In the genomic region with DNA sequence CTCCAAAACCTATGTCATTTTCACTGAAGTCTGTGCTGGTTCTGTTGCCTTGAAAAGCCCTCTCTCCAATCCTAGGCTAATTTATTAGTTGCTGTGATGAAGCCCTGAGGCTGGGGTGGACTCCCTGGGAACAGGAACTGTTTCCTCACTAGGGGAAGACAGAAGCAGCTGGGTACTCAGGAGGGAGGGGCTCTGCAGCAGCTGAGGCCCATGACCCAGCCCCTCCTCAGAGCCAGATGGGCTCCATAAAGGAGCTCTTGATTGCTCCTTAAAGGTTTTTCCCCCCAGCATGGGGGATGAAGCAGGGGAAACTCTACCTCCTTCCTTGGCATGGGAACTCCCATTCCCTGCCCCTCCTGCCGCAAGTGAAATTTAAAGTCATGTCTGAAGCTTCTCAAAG, we compare ENCODE assay signal across 16 cellular contexts. TPM values are rescaled to one million over a fixed set of nuclear protein-coding genes. Genes with fewer than 3 reads are reported as not detected.
"Had no signal": no experiment of that assay in that cellular context is flagged by ENCODE, and none has a peak within 500 bp of the region (broad histone marks: within the 10 kb centered on the region; RNA-seq: fewer than 3 reads in every experiment).

No MANE protein-coding gene starts in this region.

- H3K9me3 ChIP-seq: adrenal gland, left ventricle myocardium inferior, psoas muscle had no signal

- ATAC-seq: activated CD8-positive, alpha-beta T cell treated with anti-CD3 and anti-CD28 coated beads for 36 hours; natural killer cell treated with Interleukin-12 subunit alpha and Interleukin-12 subunit beta and Interleukin-15 and Interleukin-18, amount 100 ng/mL, for 72 hours; psoas muscle; sciatic nerve; stimulated activated naive CD8-positive, alpha-beta T cell treated with anti-CD3 and anti-CD28 coated beads, Interleukin-15, amount 100 ng/mL, for 72 hours had no signal

- H3K4me1 ChIP-seq: psoas muscle had no signal

- H3K27ac ChIP-seq: adrenal gland, cardiac muscle cell, left ventricle myocardium inferior, psoas muscle, spleen had no signal

- DNase-seq: activated B cell treated with CpG ODN at 0.5 μM for 24 hours; activated CD4-positive, alpha-beta T cell treated with anti-CD3 and anti-CD28 coated beads for 48 hours; activated CD8-positive, alpha-beta T cell treated with anti-CD3 and anti-CD28 coated beads for 36 hours; activated effector memory CD4-positive, alpha-beta T cell treated with anti-CD3 and anti-CD28 coated beads, Interleukin-2, amount 50 U/mL, for 16 hours; activated T-cell treated with anti-CD3 and anti-CD28 coated beads, Interleukin-2, amount 50 U/mL, for 48 hours; adrenal gland; kidney; left ventricle myocardium inferior; occipital lobe; psoas muscle; spleen; stimulated activated naive CD8-positive, alpha-beta T cell treated with anti-CD3 and anti-CD28 coated beads, Interleukin-15, amount 100 ng/mL, for 72 hours; T-helper 2 cell had no signal

- H3K27me3 ChIP-seq: adrenal gland had no signal

- H3K4me3 ChIP-seq: adrenal gland, cardiac muscle cell, left ventricle myocardium inferior, psoas muscle, spleen had no signal

- H3K36me3 ChIP-seq: adrenal gland, cardiac muscle cell, left ventricle myocardium inferior, spleen had no signal

RNA-seq across cellular contexts. Expression of gene FBLL1, which starts 3.4 kb away (rescaled TPM):
- polyA plus RNA-seq: cardiac muscle cell had no signal
